In the genomic region with DNA sequence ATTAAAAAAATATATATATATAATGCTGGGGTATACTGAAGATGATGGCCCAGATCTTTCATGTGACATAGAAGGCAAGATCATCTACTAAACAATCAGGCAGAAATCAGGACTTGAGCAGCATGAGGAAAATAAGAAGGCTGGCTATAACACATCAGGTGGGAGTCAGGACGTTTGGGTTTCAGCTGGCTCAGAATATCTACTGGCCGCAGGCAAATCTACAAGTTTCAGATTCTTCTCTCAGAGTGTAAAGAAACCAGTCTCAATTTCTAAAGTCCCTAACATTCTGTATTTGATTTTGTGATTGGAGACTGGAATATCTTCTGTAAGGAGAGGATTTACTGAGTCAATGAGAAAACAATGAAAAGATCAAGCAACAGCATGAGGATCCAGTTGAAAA, we compare ENCODE assay signal across 16 cellular contexts. TPM values are rescaled to one million over a fixed set of nuclear protein-coding genes. Genes with fewer than 3 reads are reported as not detected.
DNase-seq lines count a peak whose midpoint lies in the region; ATAC-seq lines count a peak whose summit lies in the region.
"Had no signal": no experiment of that assay in that cellular context is flagged by ENCODE, and none has a peak within 500 bp of the region (broad histone marks: within the 10 kb centered on the region; RNA-seq: fewer than 3 reads in every experiment).

No MANE protein-coding gene starts in this region.

- H4K20me1 ChIP-seq in Karpas-422 (ENCODE audit: insufficient read depth, low read depth, low read length): no peaks in the 10 kb centered on the region

- ATAC-seq in GM18909 (IDR thresholded peaks at IDR 0.05; ENCODE audit: poor library complexity, unreplicated experiment): peak; percentile 68
- peak; percentile 46 for ATAC-seq in GM21717 (IDR thresholded peaks at IDR 0.05; ENCODE audit: unreplicated experiment)
- ATAC-seq in HG03066 (IDR thresholded peaks at IDR 0.05; ENCODE audit: low read depth, unreplicated experiment): peak; percentile 69
- ATAC-seq: heart left ventricle, left lung had no signal

- H3K36me3 ChIP-seq in Karpas-422 (ENCODE audit: insufficient read depth, low read length): no peaks in the 10 kb centered on the region
- H3K36me3 ChIP-seq: heart left ventricle, left lung, Peyer's patch, suprapubic skin had no signal

- no peak overlapping the region for H3K27ac ChIP-seq in Karpas-422 (ENCODE audit: low read length)
- H3K27ac ChIP-seq: heart left ventricle, left lung, Peyer's patch, suprapubic skin had no signal

- H3K9me3 ChIP-seq in Karpas-422 (ENCODE audit: low read length): no peaks in the 10 kb centered on the region
- H3K9me3 ChIP-seq: heart left ventricle, left lung, Peyer's patch, suprapubic skin had no signal

- H3K27ac Mint-ChIP-seq in activated T-cell treated with anti-CD3 and anti-CD28 coated beads, Interleukin-2, amount 50 U/mL, for 24 hours: no peak overlapping the region
- H3K27ac Mint-ChIP-seq: activated CD4-positive, alpha-beta memory T cell treated with anti-CD3 and anti-CD28 coated beads for 36 hours; nephron had no signal

- H3K9me2 ChIP-seq in Karpas-422 (replicated peaks; ENCODE audit: insufficient read depth, low read length): no peaks in the 10 kb centered on the region

- H3K9me3 Mint-ChIP-seq in activated T-cell treated with anti-CD3 and anti-CD28 coated beads, Interleukin-2, amount 50 U/mL, for 24 hours: no peaks in the 10 kb centered on the region
- H3K9me3 Mint-ChIP-seq: activated CD4-positive, alpha-beta memory T cell treated with anti-CD3 and anti-CD28 coated beads for 36 hours had no signal

- peaks cover 9% of the 10 kb centered on the region for H3K4me1 ChIP-seq in Karpas-422 (ENCODE audit: low read length)

- H2AFZ ChIP-seq in Karpas-422 (ENCODE audit: low read length): no peak overlapping the region

- DNase-seq in kidney tubule cell (ENCODE audit: low spot score): peak; percentile 23
- no peak for DNase-seq in Karpas-422
- DNase-seq in DMS 273 treated with DMSO at 0.1 percent for 48 hours (lab: John Stamatoyannopoulos, UW): no peak
- no peak for DNase-seq in activated T-cell treated with anti-CD3 and anti-CD28 coated beads, Interleukin-2, amount 50 U/mL, for 24 hours
- DNase-seq in stimulated activated CD8-positive, alpha-beta memory T cell treated with anti-CD3 and anti-CD28 coated beads, Interleukin-4, amount 100 ng/mL, for 48 hours: no peak
- DNase-seq: activated CD4-positive, alpha-beta memory T cell treated with anti-CD3 and anti-CD28 coated beads for 36 hours; GDM1; heart left ventricle; Peyer's patch; T-helper 2 cell had no signal

- no peaks in the 10 kb centered on the region for H3K27me3 Mint-ChIP-seq in activated T-cell treated with anti-CD3 and anti-CD28 coated beads, Interleukin-2, amount 50 U/mL, for 24 hours
- H3K27me3 Mint-ChIP-seq: activated CD4-positive, alpha-beta memory T cell treated with anti-CD3 and anti-CD28 coated beads for 36 hours had no signal

- no peak overlapping the region for H3K4me3 ChIP-seq in Karpas-422 (ENCODE audit: low read length)
- H3K4me3 ChIP-seq: heart left ventricle, left lung, Peyer's patch, suprapubic skin had no signal

- no peak overlapping the region for H3K4me2 ChIP-seq in Karpas-422 (ENCODE audit: low read depth, low read length, poor library complexity, severe bottlenecking)

- peaks cover 17% of the 10 kb centered on the region for H3K4me1 Mint-ChIP-seq in activated T-cell treated with anti-CD3 and anti-CD28 coated beads, Interleukin-2, amount 50 U/mL, for 24 hours (ENCODE audit: low read depth)

- no peak overlapping the region for H3K4me3 Mint-ChIP-seq in activated T-cell treated with anti-CD3 and anti-CD28 coated beads, Interleukin-2, amount 50 U/mL, for 24 hours
- H3K4me3 Mint-ChIP-seq: activated CD4-positive, alpha-beta memory T cell treated with anti-CD3 and anti-CD28 coated beads for 36 hours; nephron had no signal

- no peak overlapping the region for H3K9ac ChIP-seq in Karpas-422 (ENCODE audit: low read length)

- no peaks in the 10 kb centered on the region for H3K27me3 ChIP-seq in Karpas-422 (ENCODE audit: low read length)
- H3K27me3 ChIP-seq: heart left ventricle, left lung, Peyer's patch, suprapubic skin had no signal

- H3K36me3 Mint-ChIP-seq in activated T-cell treated with anti-CD3 and anti-CD28 coated beads, Interleukin-2, amount 50 U/mL, for 24 hours (ENCODE audit: low read depth): no peaks in the 10 kb centered on the region
- H3K36me3 Mint-ChIP-seq: activated CD4-positive, alpha-beta memory T cell treated with anti-CD3 and anti-CD28 coated beads for 36 hours had no signal

- no peaks in the 10 kb centered on the region for H3K79me2 ChIP-seq in Karpas-422 (ENCODE audit: low read length)

RNA-seq across cellular contexts. Expression of a gene that starts 37.7 kb away (rescaled TPM):
- 16.8 and 26.1 TPM in 2 replicates for total RNA-seq in Karpas-422 (2014; rRNA removed; shearing (Covaris generic); ENCODE audit: low replicate concordance)
